8 cellular contexts compared by ENCODE assay signal in genomic region chr5:68368686-68369359, GRCh38.
DNase-seq lines count a peak whose midpoint lies in the region; ATAC-seq and TF ChIP-seq lines count a peak whose summit lies in the region.

No MANE protein-coding gene starts in this region.

- in situ Hi-C loops in astrocyte of the spinal cord (cut with HindIII; ENCODE audit: low sequenced_read_pairs), result no loop called here

- H3K4me3 Mint-ChIP-seq in activated CD4-positive, alpha-beta T cell treated with anti-CD3 and anti-CD28 coated beads, Interleukin-2, amount 10 ng/mL, durations not matched to agents 24 days and 14 days, result peak overlapping the region; percentile 59
- H3K4me3 Mint-ChIP-seq in stimulated activated effector memory CD8-positive, alpha-beta T cell treated with anti-CD3 and anti-CD28 coated beads, Interleukin-12 subunit alpha, Interleukin-12 subunit beta, amount 100 ng/mL, for 72 hours, result peak overlapping the region; percentile 54

- TF ChIP-seq CTCF in astrocyte of the spinal cord (IDR thresholded peaks at IDR 0.05; ENCODE audit: low read depth, low read length), result no peak

- intact Hi-C loops in activated CD4-positive, alpha-beta T cell treated with anti-CD3 and anti-CD28 coated beads, Interleukin-2, amount 10 ng/mL, durations not matched to agents 24 days and 14 days (cut with micrococcal nuclease), result loop anchor here (1.0 to 2.0 kb wide), 6 partner anchors 12 to 96 kb away; no protein-coding TSS in a partner anchor
- intact Hi-C loops in posterior vena cava (cut with DNase I), result no loop called here

- peak; percentile 80 for ATAC-seq in stimulated activated effector memory CD8-positive, alpha-beta T cell treated with anti-CD3 and anti-CD28 coated beads, Interleukin-12 subunit alpha, Interleukin-12 subunit beta, amount 100 ng/mL, for 72 hours
- ATAC-seq in GM19397 (IDR thresholded peaks at IDR 0.05; ENCODE audit: unreplicated experiment), result no peak

- peaks cover 24% of the 10 kb centered on the region for H3K9me3 Mint-ChIP-seq in activated CD4-positive, alpha-beta T cell treated with anti-CD3 and anti-CD28 coated beads, Interleukin-2, amount 10 ng/mL, durations not matched to agents 24 days and 14 days
- peaks cover 3% of the 10 kb centered on the region for H3K9me3 Mint-ChIP-seq in stimulated activated effector memory CD8-positive, alpha-beta T cell treated with anti-CD3 and anti-CD28 coated beads, Interleukin-12 subunit alpha, Interleukin-12 subunit beta, amount 100 ng/mL, for 72 hours

- H3K4me3 ChIP-seq in astrocyte of the spinal cord (ENCODE audit: low read depth, low read length), result no peak overlapping the region

- peak overlapping the region; percentile 80 for H3K27ac Mint-ChIP-seq in activated CD4-positive, alpha-beta T cell treated with anti-CD3 and anti-CD28 coated beads, Interleukin-2, amount 10 ng/mL, durations not matched to agents 24 days and 14 days
- H3K27ac Mint-ChIP-seq in stimulated activated effector memory CD8-positive, alpha-beta T cell treated with anti-CD3 and anti-CD28 coated beads, Interleukin-12 subunit alpha, Interleukin-12 subunit beta, amount 100 ng/mL, for 72 hours, result peak overlapping the region; percentile 87

- no peaks in the 10 kb centered on the region for H3K27me3 Mint-ChIP-seq in activated CD4-positive, alpha-beta T cell treated with anti-CD3 and anti-CD28 coated beads, Interleukin-2, amount 10 ng/mL, durations not matched to agents 24 days and 14 days

- H3K4me1 Mint-ChIP-seq in activated CD4-positive, alpha-beta T cell treated with anti-CD3 and anti-CD28 coated beads, Interleukin-2, amount 10 ng/mL, durations not matched to agents 24 days and 14 days, result peaks cover 40% of the 10 kb centered on the region
- peaks cover 46% of the 10 kb centered on the region for H3K4me1 Mint-ChIP-seq in stimulated activated effector memory CD8-positive, alpha-beta T cell treated with anti-CD3 and anti-CD28 coated beads, Interleukin-12 subunit alpha, Interleukin-12 subunit beta, amount 100 ng/mL, for 72 hours

- peaks cover 2% of the 10 kb centered on the region for H3K36me3 Mint-ChIP-seq in activated CD4-positive, alpha-beta T cell treated with anti-CD3 and anti-CD28 coated beads, Interleukin-2, amount 10 ng/mL, durations not matched to agents 24 days and 14 days (ENCODE audit: low read depth)
- H3K36me3 Mint-ChIP-seq in stimulated activated effector memory CD8-positive, alpha-beta T cell treated with anti-CD3 and anti-CD28 coated beads, Interleukin-12 subunit alpha, Interleukin-12 subunit beta, amount 100 ng/mL, for 72 hours, result no peaks in the 10 kb centered on the region

- no peak for DNase-seq in activated CD4-positive, alpha-beta T cell treated with anti-CD3 and anti-CD28 coated beads, Interleukin-2, amount 10 ng/mL, durations not matched to agents 24 days and 14 days
- no peak for DNase-seq in activated CD4-positive, alpha-beta T cell treated with anti-CD3 and anti-CD28 coated beads, Interleukin-2, amount 50 U/mL, for 1 hour
- peak; percentile 11 for DNase-seq in NCI-H2081 treated with DMSO at 0.1 percent for 48 hours (lab: John Stamatoyannopoulos, UW)
- peak; percentile 7 for DNase-seq in astrocyte of the spinal cord (ENCODE audit: low read depth, low spot score)
- no peak for DNase-seq in stimulated activated effector memory CD8-positive, alpha-beta T cell treated with anti-CD3 and anti-CD28 coated beads, Interleukin-12 subunit alpha, Interleukin-12 subunit beta, amount 100 ng/mL, for 72 hours (ENCODE audit: low spot score in 2 of 2)
- DNase-seq in hypothalamus (lab: John Stamatoyannopoulos, UW), result no peak
- no peak for DNase-seq in posterior vena cava (ENCODE audit: low spot score)

Comparison
In these comparisons a context has a peak if more than half of its experiments do, and no peak if none do; other contexts are left out.
1. DNase-seq: peak in NCI-H2081 treated with DMSO at 0.1 percent for 48 hours (single experiment) and astrocyte of the spinal cord (single experiment); none in activated CD4-positive, alpha-beta T cell treated with anti-CD3 and anti-CD28 coated beads, Interleukin-2, amount 10 ng/mL, durations not matched to agents 24 days and 14 days (single experiment), activated CD4-positive, alpha-beta T cell treated with anti-CD3 and anti-CD28 coated beads, Interleukin-2, amount 50 U/mL, for 1 hour (single experiment), stimulated activated effector memory CD8-positive, alpha-beta T cell treated with anti-CD3 and anti-CD28 coated beads, Interleukin-12 subunit alpha, Interleukin-12 subunit beta, amount 100 ng/mL, for 72 hours (0 of 2), hypothalamus (0 of 51) and posterior vena cava (single experiment).